19 cellular contexts compared by ENCODE assay signal in the genomic region with DNA sequence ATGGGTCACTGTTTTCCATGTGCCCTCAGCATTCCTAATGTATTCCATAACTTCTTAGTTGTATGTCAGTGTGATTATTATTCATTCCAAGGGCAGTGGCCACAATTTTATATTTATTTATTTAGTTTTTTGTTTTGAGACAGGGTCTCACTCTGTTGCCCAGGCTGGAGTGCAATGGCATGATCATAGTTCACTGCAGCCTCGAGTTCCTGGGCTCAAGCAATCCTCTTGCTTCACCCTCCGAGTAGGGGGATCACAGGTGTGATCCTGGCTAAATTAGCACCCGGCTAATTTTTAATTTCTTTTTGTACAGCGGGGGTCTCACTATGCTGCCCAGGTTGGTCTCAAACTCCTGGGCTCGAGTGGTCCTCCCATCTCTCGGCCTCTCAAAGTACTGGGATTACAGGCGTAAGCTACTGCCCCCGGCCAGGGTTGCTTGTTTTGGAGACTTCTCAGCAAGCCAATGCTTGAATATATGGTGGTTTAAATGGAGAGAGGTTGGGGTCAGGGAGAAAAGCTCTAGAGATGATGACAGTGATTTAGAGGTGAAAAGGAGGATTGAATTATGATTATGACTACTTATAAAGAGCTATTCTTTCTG. TPM values are rescaled to one million over a fixed set of nuclear protein-coding genes. Genes with fewer than 3 reads are reported as not detected.
DNase-seq lines count a peak whose midpoint lies in the region; ATAC-seq, FAIRE-seq and TF ChIP-seq lines count a peak whose summit lies in the region.
"Had no signal": no experiment of that assay in that cellular context is flagged by ENCODE, and none has a peak within 500 bp of the region (broad histone marks: within the 10 kb centered on the region; RNA-seq: fewer than 3 reads in every experiment).

No MANE protein-coding gene starts in this region.

- H3K4me3 ChIP-seq in OCI-LY3 (ENCODE audit: low read length) (0 out of 2 replicates have a peak overlapping the region, but pooled peaks have one; percentile 14), endothelial cell of umbilical vein (replicated peaks in 1 of 3; ENCODE audit: insufficient read depth in 1 of 3, low read depth in 1 of 3, low read length in 3 of 3) (no peak overlapping the region), colonic mucosa (no peak overlapping the region)
- H3K4me3 ChIP-seq: body of pancreas had no signal

- no peak overlapping the region for H2AFZ ChIP-seq in OCI-LY3 (ENCODE audit: low read depth, low read length)
- H2AFZ ChIP-seq in endothelial cell of umbilical vein (ENCODE audit: low read depth, low read length) = no peak overlapping the region

- H3K27me3 ChIP-seq in OCI-LY3 (ENCODE audit: low read depth, low read length) = peaks cover 36% of the 10 kb centered on the region
- no peaks in the 10 kb centered on the region for H3K27me3 ChIP-seq in endothelial cell of umbilical vein (ENCODE audit: control insufficient read depth in 2 of 2, insufficient read depth in 2 of 2, low read length in 2 of 2)
- H3K27me3 ChIP-seq in colonic mucosa = no peaks in the 10 kb centered on the region
- H3K27me3 ChIP-seq: body of pancreas had no signal

- CTCF ChIA-PET in endothelial cell of umbilical vein (lab: Charles Lee) = interaction anchor here (0.6 to 6.6 kb wide), 6 partner anchors 11 to 313 kb away, joined by 3 to 51 read pairs (median 4); no protein-coding TSS in a partner anchor

- no peak for FAIRE-seq in endothelial cell of umbilical vein (lab: Jason Lieb, UNC)

- TF ChIP-seq CTCF in OCI-LY3 (IDR thresholded peaks at IDR 0.05; ENCODE audit: low read depth, low read length) (no peak), endothelial cell of umbilical vein (IDR thresholded peaks at IDR 0.05; ENCODE audit: extremely low read depth in 1 of 2, insufficient read depth in 1 of 2, low read depth in 1 of 2, low read length in 2 of 2) (no peak), colonic mucosa (IDR thresholded peaks at IDR 0.05) (no peak)

- no peaks in the 10 kb centered on the region for H3K9me3 Mint-ChIP-seq in T-helper 2 cell treated with Interferon-gamma antibody and Interleukin-4, amounts not matched to agents 5 μg/mL and 100 μg/mL, for 36 hours
- no peaks in the 10 kb centered on the region for H3K9me3 Mint-ChIP-seq in stimulated activated effector memory CD8-positive, alpha-beta T cell treated with anti-CD3 and anti-CD28 coated beads, Interleukin-12 subunit alpha, Interleukin-12 subunit beta, amount 100 ng/mL, for 72 hours
- H3K9me3 Mint-ChIP-seq: CD4-positive, alpha-beta T cell; stimulated activated naive B cell treated with anti-CD40 and anti-IgM and Interleukin-4, amounts not matched to agents 10 μg/mL and 1 μg/mL and 100 μg/mL, for 72 hours had no signal

- ATAC-seq in stimulated activated effector memory CD8-positive, alpha-beta T cell treated with anti-CD3 and anti-CD28 coated beads, Interleukin-12 subunit alpha, Interleukin-12 subunit beta, amount 100 ng/mL, for 72 hours = no peak
- no peak for ATAC-seq in T-helper 17 cell
- ATAC-seq: body of pancreas had no signal

- BruUV-seq in endothelial cell of umbilical vein (replicated peaks; lab: Mats Ljungman, UMichigan) = no TSS peak

- no peaks in the 10 kb centered on the region for H3K9me3 ChIP-seq in OCI-LY3 (ENCODE audit: insufficient read depth, low read length)
- H3K9me3 ChIP-seq in endothelial cell of umbilical vein (replicated peaks; ENCODE audit: control insufficient read depth, insufficient read depth, low read length) = no peaks in the 10 kb centered on the region
- H3K9me3 ChIP-seq in T-helper 17 cell (ENCODE audit: control insufficient read depth, low read length, poor library complexity, severe bottlenecking) = no peaks in the 10 kb centered on the region
- no peaks in the 10 kb centered on the region for H3K9me3 ChIP-seq in colonic mucosa
- H3K9me3 ChIP-seq: body of pancreas had no signal

- H3K27ac Mint-ChIP-seq in T-helper 2 cell treated with Interferon-gamma antibody and Interleukin-4, amounts not matched to agents 5 μg/mL and 100 μg/mL, for 36 hours = peak overlapping the region; percentile 42
- peak overlapping the region; percentile 21 for H3K27ac Mint-ChIP-seq in stimulated activated effector memory CD8-positive, alpha-beta T cell treated with anti-CD3 and anti-CD28 coated beads, Interleukin-12 subunit alpha, Interleukin-12 subunit beta, amount 100 ng/mL, for 72 hours
- H3K27ac Mint-ChIP-seq in T-helper 17 cell = no peak overlapping the region
- H3K27ac Mint-ChIP-seq: CD4-positive, alpha-beta T cell; stimulated activated naive B cell treated with anti-CD40 and anti-IgM and Interleukin-4, amounts not matched to agents 10 μg/mL and 1 μg/mL and 100 μg/mL, for 72 hours had no signal

- POLR2A ChIA-PET in endothelial cell of umbilical vein (lab: Charles Lee) = interaction anchor here (1.2 to 1.4 kb wide), 2 partner anchors 27 to 62 kb away, joined by 3 to 4 read pairs; no protein-coding TSS in a partner anchor

- dilution Hi-C loops in endothelial cell of umbilical vein (cut with MboI; ENCODE audit: extremely low pct_ligation_motif_present, low sequenced_read_pairs) = no loop called here

- no peaks in the 10 kb centered on the region for H3K9me1 ChIP-seq in endothelial cell of umbilical vein (replicated peaks; ENCODE audit: control insufficient read depth, extremely low read depth, insufficient read depth, low read length)

- no peaks in the 10 kb centered on the region for H3K36me3 Mint-ChIP-seq in T-helper 2 cell treated with Interferon-gamma antibody and Interleukin-4, amounts not matched to agents 5 μg/mL and 100 μg/mL, for 36 hours (ENCODE audit: low read depth)
- H3K36me3 Mint-ChIP-seq in stimulated activated effector memory CD8-positive, alpha-beta T cell treated with anti-CD3 and anti-CD28 coated beads, Interleukin-12 subunit alpha, Interleukin-12 subunit beta, amount 100 ng/mL, for 72 hours = no peaks in the 10 kb centered on the region
- H3K36me3 Mint-ChIP-seq in T-helper 17 cell (ENCODE audit: low read depth) = peaks cover 2% of the 10 kb centered on the region
- H3K36me3 Mint-ChIP-seq: stimulated activated naive B cell treated with anti-CD40 and anti-IgM and Interleukin-4, amounts not matched to agents 10 μg/mL and 1 μg/mL and 100 μg/mL, for 72 hours had no signal

- H3K27me3 Mint-ChIP-seq in T-helper 2 cell treated with Interferon-gamma antibody and Interleukin-4, amounts not matched to agents 5 μg/mL and 100 μg/mL, for 36 hours (ENCODE audit: low read depth) = peaks cover 9% of the 10 kb centered on the region
- H3K27me3 Mint-ChIP-seq in T-helper 17 cell = peaks cover 49% of the 10 kb centered on the region

- peaks cover 10% of the 10 kb centered on the region for H3K4me1 Mint-ChIP-seq in T-helper 2 cell treated with Interferon-gamma antibody and Interleukin-4, amounts not matched to agents 5 μg/mL and 100 μg/mL, for 36 hours (ENCODE audit: low read depth)
- peaks cover 16% of the 10 kb centered on the region for H3K4me1 Mint-ChIP-seq in stimulated activated effector memory CD8-positive, alpha-beta T cell treated with anti-CD3 and anti-CD28 coated beads, Interleukin-12 subunit alpha, Interleukin-12 subunit beta, amount 100 ng/mL, for 72 hours
- peaks cover 5% of the 10 kb centered on the region for H3K4me1 Mint-ChIP-seq in T-helper 17 cell

- DNase-seq in T-helper 2 cell treated with Interferon-gamma antibody and Interleukin-4, amounts not matched to agents 5 μg/mL and 100 μg/mL, for 36 hours (ENCODE audit: low spot score) = no peak
- no peak for DNase-seq in T-helper 2 cell
- no peak for DNase-seq in endothelial cell of umbilical vein (ENCODE audit: low read depth, low spot score)
- DNase-seq in stimulated activated effector memory CD8-positive, alpha-beta T cell treated with anti-CD3 and anti-CD28 coated beads, Interleukin-12 subunit alpha, Interleukin-12 subunit beta, amount 100 ng/mL, for 72 hours (ENCODE audit: low spot score in 2 of 2) = no peak
- no peak for DNase-seq in T-helper 17 cell
- DNase-seq in stimulated activated CD4-positive, alpha-beta T cell treated with anti-CD3 and anti-CD28 coated beads, Interleukin-4, amount 100 ng/mL, for 1 hour = no peak
- DNase-seq in colonic mucosa = no peak
- DNase-seq: 8988T; activated CD4-positive, alpha-beta T cell treated with anti-CD3 and anti-CD28 coated beads for 4 hours; CD4-positive, alpha-beta T cell; NCI-H187 treated with DMSO at 0.1 percent for 48 hours; NCI-H524 treated with DMSO at 0.1 percent for 48 hours; stimulated activated naive B cell treated with anti-CD40 and anti-IgM and Interleukin-4, amounts not matched to agents 10 μg/mL and 1 μg/mL and 100 μg/mL, for 72 hours had no signal

- peaks cover 6% of the 10 kb centered on the region; the same call in 1 of the 2 replicates for H4K20me1 ChIP-seq in OCI-LY3 (ENCODE audit: insufficient read depth, low read length)
- H4K20me1 ChIP-seq in endothelial cell of umbilical vein (replicated peaks; ENCODE audit: control insufficient read depth, extremely low read depth, insufficient read depth, low read length) = no peaks in the 10 kb centered on the region

- H3K4me2 ChIP-seq in OCI-LY3 (ENCODE audit: low read length) = peak overlapping the region; percentile 49
- peak overlapping the region; percentile 39 for H3K4me2 ChIP-seq in endothelial cell of umbilical vein (ENCODE audit: insufficient read depth, low read length)

- H3K36me3 ChIP-seq in OCI-LY3 (replicated peaks; ENCODE audit: low read depth, low read length) (no peaks in the 10 kb centered on the region), endothelial cell of umbilical vein (ENCODE audit: control insufficient read depth in 2 of 2, extremely low read depth in 1 of 2, insufficient read depth in 2 of 2, low read length in 2 of 2) (no peaks in the 10 kb centered on the region), colonic mucosa (no peaks in the 10 kb centered on the region)

- H3K4me1 ChIP-seq in OCI-LY3 (ENCODE audit: low read length) = peaks cover 16% of the 10 kb centered on the region
- peaks cover 46% of the 10 kb centered on the region for H3K4me1 ChIP-seq in endothelial cell of umbilical vein (ENCODE audit: control insufficient read depth, extremely low read depth, insufficient read depth, low read length)
- H3K4me1 ChIP-seq in colonic mucosa = peaks cover 4% of the 10 kb centered on the region
- H3K4me1 ChIP-seq: body of pancreas had no signal

- H3K79me2 ChIP-seq in OCI-LY3 (ENCODE audit: low read length) (no peaks in the 10 kb centered on the region), endothelial cell of umbilical vein (ENCODE audit: control insufficient read depth, insufficient read depth, low read length) (peaks cover 20% of the 10 kb centered on the region)

- intact Hi-C loops in endothelial cell of umbilical vein (cut with micrococcal nuclease) (loop anchor here (1.0 to 5.0 kb wide), 3 partner anchors 8 to 172 kb away; a partner anchor contains a TSS), colonic mucosa (cut with DNase I) (no loop called here)

- no peak overlapping the region for H3K27ac ChIP-seq in OCI-LY3 (ENCODE audit: low read length)
- peak overlapping the region; percentile 91 for H3K27ac ChIP-seq in endothelial cell of umbilical vein (ENCODE audit: insufficient read depth, low read depth, low read length)
- H3K27ac ChIP-seq in colonic mucosa = no peak overlapping the region
- H3K27ac ChIP-seq: body of pancreas had no signal

- no peak overlapping the region for H3K4me3 Mint-ChIP-seq in T-helper 2 cell treated with Interferon-gamma antibody and Interleukin-4, amounts not matched to agents 5 μg/mL and 100 μg/mL, for 36 hours
- no peak overlapping the region for H3K4me3 Mint-ChIP-seq in stimulated activated effector memory CD8-positive, alpha-beta T cell treated with anti-CD3 and anti-CD28 coated beads, Interleukin-12 subunit alpha, Interleukin-12 subunit beta, amount 100 ng/mL, for 72 hours
- no peak overlapping the region for H3K4me3 Mint-ChIP-seq in T-helper 17 cell
- H3K4me3 Mint-ChIP-seq: CD4-positive, alpha-beta T cell; stimulated activated naive B cell treated with anti-CD40 and anti-IgM and Interleukin-4, amounts not matched to agents 10 μg/mL and 1 μg/mL and 100 μg/mL, for 72 hours had no signal

- TF ChIP-seq POLR2A in endothelial cell of umbilical vein (IDR thresholded peaks at IDR 0.05; ENCODE audit: low read depth, low read length) = no peak

- H3K9ac ChIP-seq in OCI-LY3 (ENCODE audit: low read length) (no peak overlapping the region), endothelial cell of umbilical vein (replicated peaks; ENCODE audit: extremely low read depth, insufficient read depth, low read length) (peak overlapping the region; percentile 44), colonic mucosa (ENCODE audit: low read depth in 2 of 2, low read length in 2 of 2) (no peak overlapping the region)

RNA-seq across cellular contexts. Expression of a gene that starts 7.6 kb away (rescaled TPM):
- total RNA-seq in endothelial cell of umbilical vein = 17.6 and 22.7 TPM in 2 replicates
- 82.9 and 86.4 TPM in 2 replicates for polyA plus RNA-seq in endothelial cell of umbilical vein
- polyA plus RNA-seq in endothelial cell of umbilical vein (2011; cell fraction: cytosol; rRNA removed) = 51.2 and 52.4 TPM in 2 replicates
- polyA plus RNA-seq in endothelial cell of umbilical vein (2011; cell fraction: nucleus; rRNA removed) = 49.8 and 59.1 TPM in 2 replicates
- polyA plus RNA-seq in endothelial cell of umbilical vein (2012) = 59.9 and 61.4 TPM in 2 replicates
- 231 and 240 TPM in 2 replicates for polyA minus RNA-seq in endothelial cell of umbilical vein
- 189 TPM for polyA minus RNA-seq in endothelial cell of umbilical vein (2011; cell fraction: cytosol; rRNA and poly(A)+ RNA removed)
- polyA minus RNA-seq in endothelial cell of umbilical vein (2011; cell fraction: nucleus; rRNA and poly(A)+ RNA removed) = 53.6 and 78.0 TPM in 2 replicates
- total RNA-seq in T-helper 17 cell = under 1 TPM; 0.02 to 0.26 TPM
- total RNA-seq in colonic mucosa = 100 to 1,000 TPM; 234 to 246 TPM
- total RNA-seq: T-helper 1 cell treated with Interleukin-12 subunit alpha and Interleukin-12 subunit beta and Interleukin-4 antibody, amounts not matched to agents 30 ng/mL and 1 ng/mL, for 36 hours had no signal

RNA-seq across cellular contexts. Expression of a gene that starts 53.0 kb away (rescaled TPM):
- total RNA-seq in endothelial cell of umbilical vein = not detected in 2 replicates
- polyA plus RNA-seq in endothelial cell of umbilical vein = not detected in 2 replicates
- polyA plus RNA-seq in endothelial cell of umbilical vein (2011; cell fraction: cytosol; rRNA removed) = not detected in 2 replicates
- polyA plus RNA-seq in endothelial cell of umbilical vein (2011; cell fraction: nucleus; rRNA removed) = 0.41 TPM in 1 of 2 replicates, not detected in the other
- 0.56 and 0.74 TPM in 2 replicates for polyA plus RNA-seq in endothelial cell of umbilical vein (2012)
- polyA minus RNA-seq in endothelial cell of umbilical vein = not detected in 2 replicates
- not detected for polyA minus RNA-seq in endothelial cell of umbilical vein (2011; cell fraction: cytosol; rRNA and poly(A)+ RNA removed)
- polyA minus RNA-seq in endothelial cell of umbilical vein (2011; cell fraction: nucleus; rRNA and poly(A)+ RNA removed) = not detected in 2 replicates
- total RNA-seq in T-helper 17 cell = not detected
- under 1 TPM in 1 of 2 donors, not detected in 1; 0.27 TPM for total RNA-seq in colonic mucosa
- total RNA-seq: body of pancreas; CD4-positive, alpha-beta T cell; Daoy; lung microvascular endothelial cell; M059J; T-helper 1 cell treated with Interleukin-12 subunit alpha and Interleukin-12 subunit beta and Interleukin-4 antibody, amounts not matched to agents 30 ng/mL and 1 ng/mL, for 36 hours had no signal

Comparison
In these comparisons a context has a peak if more than half of its experiments do, and no peak if none do; other contexts are left out.
1. RNA of a gene that starts 7.6 kb away (total RNA-seq): 234 to 246 TPM in colonic mucosa and 17.6 to 22.7 TPM in endothelial cell of umbilical vein; 0.02 to 0.26 TPM in T-helper 17 cell; every median in the first group is over 10 times any median in the second.